In genomic region chr12:57086951-57087688, GRCh38 we compare ENCODE assay signal across 8 cellular contexts. TPM values are rescaled to one million over a fixed set of nuclear protein-coding genes. Genes with fewer than 3 reads are reported as not detected.
DNase-seq lines count a peak whose midpoint lies in the region; ATAC-seq, FAIRE-seq and TF ChIP-seq lines count a peak whose summit lies in the region.

No MANE protein-coding gene starts in this region.

- no peaks in the 10 kb centered on the region for H3K9me3 Mint-ChIP-seq in HFFc6
- H3K9me3 Mint-ChIP-seq in activated CD4-positive, alpha-beta T cell treated with anti-CD3 and anti-CD28 coated beads, Interleukin-2, amount 10 ng/mL, durations not matched to agents 24 days and 14 days: no peaks in the 10 kb centered on the region

- H3K36me3 ChIP-seq in colonic mucosa: no peaks in the 10 kb centered on the region
- peaks cover 1 to 14% of the 10 kb centered on the region in 2 experiments; a peak in 3 of 5 replicates for H3K36me3 ChIP-seq in HepG2 (replicated peaks in 1 of 2; ENCODE audit: control insufficient read depth in 1 of 2, insufficient read depth in 2 of 2, low read length in 2 of 2)

- H4K20me1 ChIP-seq in HepG2 (ENCODE audit: insufficient read depth, low read length): no peaks in the 10 kb centered on the region

- peaks cover 15% of the 10 kb centered on the region for H3K79me2 ChIP-seq in HepG2 (ENCODE audit: insufficient read depth, low read length)

- CTCF ChIA-PET in HepG2 (lab: Yijun Ruan, JAX; ENCODE audit: low intra/inter-chr PET ratio, low total read pairs): interaction anchor here (0.6 kb wide), 1 partner anchor 78 kb away, joined by 3 read pairs; no protein-coding TSS in a partner anchor

- no peaks in the 10 kb centered on the region for H3K9me3 ChIP-seq in colonic mucosa
- H3K9me3 ChIP-seq in HepG2 (ENCODE audit: low read length): no peaks in the 10 kb centered on the region

- no peak for TF ChIP-seq RAD21 in HepG2 (CRISPR knock-in tag; IDR thresholded peaks at IDR 0.05)

- H3K4me3 ChIP-seq in GM08714 (ENCODE audit: low read length) (peak overlapping the region; percentile 77), colonic mucosa (peak overlapping the region; percentile 78), HepG2 (replicated peaks in 1 of 3; ENCODE audit: insufficient read depth in 1 of 3, low read depth in 2 of 3, low read length in 3 of 3) (peak overlapping the region; percentile 64 to 82 (median 70))

- H3K4me1 ChIP-seq in colonic mucosa (peaks cover 4% of the 10 kb centered on the region), HepG2 (ENCODE audit: insufficient read depth, low read length) (peaks cover 28% of the 10 kb centered on the region)

- H3K27me3 Mint-ChIP-seq in HFFc6 (ENCODE audit: insufficient read depth): peaks cover 11% of the 10 kb centered on the region
- no peaks in the 10 kb centered on the region for H3K27me3 Mint-ChIP-seq in activated CD4-positive, alpha-beta T cell treated with anti-CD3 and anti-CD28 coated beads, Interleukin-2, amount 10 ng/mL, durations not matched to agents 24 days and 14 days

- no TSS peak for BruUV-seq in HepG2 (replicated peaks; lab: Mats Ljungman, UMichigan)

- FAIRE-seq in HepG2 (lab: Jason Lieb, UNC): no peak

- H3K4me1 Mint-ChIP-seq in HFFc6 (ENCODE audit: low read depth): peaks cover 47% of the 10 kb centered on the region
- peaks cover 60% of the 10 kb centered on the region for H3K4me1 Mint-ChIP-seq in activated CD4-positive, alpha-beta T cell treated with anti-CD3 and anti-CD28 coated beads, Interleukin-2, amount 10 ng/mL, durations not matched to agents 24 days and 14 days

- peak overlapping the region; percentile 88 for H3K4me3 Mint-ChIP-seq in HFFc6
- H3K4me3 Mint-ChIP-seq in activated CD4-positive, alpha-beta T cell treated with anti-CD3 and anti-CD28 coated beads, Interleukin-2, amount 10 ng/mL, durations not matched to agents 24 days and 14 days: peak overlapping the region; percentile 87

- peak; percentile 10 for ATAC-seq in HepG2

- H3K27ac ChIP-seq in colonic mucosa (peak overlapping the region; percentile 96), HepG2 (ENCODE audit: extremely low read length, insufficient read depth, low read length) (peak overlapping the region; percentile 88)

- H3K27ac Mint-ChIP-seq in HFFc6: peak overlapping the region; percentile 98
- peak overlapping the region; percentile 97 for H3K27ac Mint-ChIP-seq in activated CD4-positive, alpha-beta T cell treated with anti-CD3 and anti-CD28 coated beads, Interleukin-2, amount 10 ng/mL, durations not matched to agents 24 days and 14 days

- TF ChIP-seq POLR2A in HepG2 (IDR thresholded peaks at IDR 0.05; ENCODE audit: insufficient read depth in 1 of 2, low read depth in 2 of 2, low read length in 2 of 2): no peak

- H3K27me3 ChIP-seq in colonic mucosa: no peaks in the 10 kb centered on the region
- H3K27me3 ChIP-seq in HepG2 (ENCODE audit: control insufficient read depth in 1 of 2, insufficient read depth in 2 of 2, low read length in 2 of 2): no peaks in the 10 kb centered on the region; a peak in 1 of 5 replicates

- in situ Hi-C loops in HepG2 (cut with HindIII; ENCODE audit: extremely low pct_ligation_motif_present, low pct_unique_long_range_greater_than_20kb): no loop called here

- TF ChIP-seq CTCF in HFFc6 (IDR thresholded peaks at IDR 0.05): no peak
- TF ChIP-seq CTCF in colonic mucosa (IDR thresholded peaks at IDR 0.05): no peak
- TF ChIP-seq CTCF in HepG2 (CRISPR knock-in tag; IDR thresholded peaks at IDR 0.05): no peak

- H3K4me2 ChIP-seq in HepG2 (ENCODE audit: low read depth, low read length): peak overlapping the region; percentile 90

- TF ChIP-seq EP300 in HepG2 (IDR thresholded peaks at IDR 0.05; ENCODE audit: low read depth in 2 of 2, low read length in 2 of 2) (no peak), HepG2 (CRISPR knock-in tag; IDR thresholded peaks at IDR 0.05; ENCODE audit: borderline replicate concordance) (no peak)

- POLR2A ChIA-PET in HepG2 (lab: Yijun Ruan, JAX): interaction anchor here (0.9 to 5.0 kb wide), 9 partner anchors 8 to 142 kb away, joined by 3 to 184 read pairs (median 5); partner anchors contain the start of genes LRP1, NEMP1, SHMT2 and STAT6

- intact Hi-C loops in activated CD4-positive, alpha-beta T cell treated with anti-CD3 and anti-CD28 coated beads, Interleukin-2, amount 10 ng/mL, durations not matched to agents 24 days and 14 days (cut with micrococcal nuclease): loop anchor here (1.0 to 5.0 kb wide), 3 partner anchors 8 to 450 kb away; partner anchors contain the start of gene PTGES3
- intact Hi-C loops in colonic mucosa (cut with DNase I): no loop called here
- intact Hi-C loops in HepG2 (cut with micrococcal nuclease; ENCODE audit: unreplicated experiment): loop anchor here (1.0 kb wide), 1 partner anchor 9 kb away; the partner anchor contains the start of gene NEMP1

- H3K36me3 Mint-ChIP-seq in HFFc6 (ENCODE audit: low read depth): peaks cover 17% of the 10 kb centered on the region
- H3K36me3 Mint-ChIP-seq in activated CD4-positive, alpha-beta T cell treated with anti-CD3 and anti-CD28 coated beads, Interleukin-2, amount 10 ng/mL, durations not matched to agents 24 days and 14 days (ENCODE audit: low read depth): peaks cover 25% of the 10 kb centered on the region

- peak overlapping the region; percentile 86 to 89 for H3K9ac ChIP-seq in colonic mucosa (ENCODE audit: low read depth in 2 of 2, low read length in 2 of 2)
- H3K9ac ChIP-seq in HepG2 (ENCODE audit: insufficient read depth, low read depth, low read length): peak overlapping the region; percentile 70

- no peak overlapping the region for H2AFZ ChIP-seq in HepG2 (ENCODE audit: low read length)

- DNase-seq in HFFc6 (peak; percentile 72), NCI-H1694 (lab: John Stamatoyannopoulos, UW) (peak; percentile 51), colonic mucosa (peak; percentile 86), HepG2 (ENCODE audit: low spot score) (no peak), GM19240 (ENCODE audit: insufficient read length, low spot score) (no peak)
- DNase-seq in activated CD4-positive, alpha-beta T cell treated with anti-CD3 and anti-CD28 coated beads, Interleukin-2, amount 10 ng/mL, durations not matched to agents 24 days and 14 days: peak; percentile 94
- peak; percentile 90 for DNase-seq in stimulated activated CD4-positive, alpha-beta T cell treated with anti-CD3 and anti-CD28 coated beads, Interleukin-2, amount 100 ng/mL, for 48 hours

- 2% methylated on average over 23 of the region's 54 CpGs for WGBS in HepG2 (ENCODE audit: low lambda C conversion rate)

RNA-seq across cellular contexts. Expression of gene NAB2, which starts 1.8 kb away (rescaled TPM):
- 10 to 100 TPM; 37.9 to 48.1 (median 44.8) TPM for total RNA-seq in HFFc6 (2021; fragmentation: NEBNext Ultra II Directional; extraction: Animal tissue kit (Norgen Biotek cat#: 25700))
- total RNA-seq in activated CD4-positive, alpha-beta T cell treated with anti-CD3 and anti-CD28 coated beads, Interleukin-2, amount 10 ng/mL, durations not matched to agents 24 days and 14 days: 70.5 and 76.7 TPM in 2 replicates
- 1 to 10 TPM; 4.8 to 7.0 TPM for total RNA-seq in colonic mucosa
- total RNA-seq in HepG2 (2016; rRNA removed; fragmentation: Illumina TruSeq; extraction: Trizol): 11.0 and 11.7 TPM in 2 replicates
- total RNA-seq in HepG2 (2016; cell fraction: cytosol; rRNA removed; fragmentation: Illumina TruSeq; extraction: Trizol; ENCODE audit: low read depth): 3.0 and 3.6 TPM in 2 replicates
- total RNA-seq in HepG2 (2016; cell fraction: insoluble cytoplasmic fraction; rRNA removed; fragmentation: Illumina TruSeq; extraction: Trizol): 11.0 and 11.7 TPM in 2 replicates
- total RNA-seq in HepG2 (2016; cell fraction: membrane; rRNA removed; fragmentation: Illumina TruSeq; extraction: Trizol): 6.6 and 6.9 TPM in 2 replicates
- total RNA-seq in HepG2 (2016; cell fraction: nucleus; rRNA removed; fragmentation: Illumina TruSeq; extraction: Trizol): 5.9 and 6.3 TPM in 2 replicates
- polyA plus RNA-seq in HepG2 (2011; rRNA removed): 12.9 and 17.5 TPM in 2 replicates
- polyA plus RNA-seq in HepG2 (2011; cell fraction: cytosol; rRNA removed): 11.8 and 13.8 TPM in 2 replicates
- polyA plus RNA-seq in HepG2 (2011; cell fraction: nucleus; rRNA removed): 15.3 and 15.9 TPM in 2 replicates
- polyA plus RNA-seq in HepG2 (2012): 8.1 and 11.0 TPM in 2 replicates
- polyA plus RNA-seq in HepG2 (2016; cell fraction: cytosol; fragmentation: Illumina TruSeq; extraction: Trizol; ENCODE audit: low read depth): 1.9 and 2.1 TPM in 2 replicates
- polyA plus RNA-seq in HepG2 (2016; cell fraction: insoluble cytoplasmic fraction; fragmentation: Illumina TruSeq; extraction: Trizol; ENCODE audit: low read depth): 11.1 and 11.2 TPM in 2 replicates
- polyA plus RNA-seq in HepG2 (2016; cell fraction: membrane; fragmentation: Illumina TruSeq; extraction: Trizol; ENCODE audit: low read depth): 4.3 and 4.7 TPM in 2 replicates
- polyA plus RNA-seq in HepG2 (2016; cell fraction: nucleus; fragmentation: Illumina TruSeq; extraction: Trizol; ENCODE audit: insufficient read depth, low read depth): 14.2 and 14.8 TPM in 2 replicates
- 19.1 and 23.7 TPM in 2 replicates for polyA minus RNA-seq in HepG2 (2011; rRNA and poly(A)+ RNA removed; ENCODE audit: low replicate concordance)
- 9.8 and 9.9 TPM in 2 replicates for polyA minus RNA-seq in HepG2 (2011; cell fraction: cytosol; rRNA and poly(A)+ RNA removed)
- polyA minus RNA-seq in HepG2 (2011; cell fraction: nucleus; rRNA and poly(A)+ RNA removed): 5.2 and 7.7 TPM in 2 replicates

RNA-seq across cellular contexts. Expression of gene NEMP1, which starts 8.5 kb away (rescaled TPM):
- 10 to 100 TPM; 13.0 to 22.1 (median 20.7) TPM for total RNA-seq in HFFc6 (2021; fragmentation: NEBNext Ultra II Directional; extraction: Animal tissue kit (Norgen Biotek cat#: 25700))
- 77.0 and 80.6 TPM in 2 replicates for total RNA-seq in activated CD4-positive, alpha-beta T cell treated with anti-CD3 and anti-CD28 coated beads, Interleukin-2, amount 10 ng/mL, durations not matched to agents 24 days and 14 days
- 10 to 100 TPM in 1 of 2 donors, 1 to 10 TPM in 1; 7.3 to 21.1 TPM for total RNA-seq in colonic mucosa
- 8.3 and 12.9 TPM in 2 replicates for total RNA-seq in HepG2 (2016; rRNA removed; fragmentation: Illumina TruSeq; extraction: Trizol)
- 1.1 and 1.5 TPM in 2 replicates for total RNA-seq in HepG2 (2016; cell fraction: cytosol; rRNA removed; fragmentation: Illumina TruSeq; extraction: Trizol; ENCODE audit: low read depth)
- 8.4 and 12.6 TPM in 2 replicates for total RNA-seq in HepG2 (2016; cell fraction: insoluble cytoplasmic fraction; rRNA removed; fragmentation: Illumina TruSeq; extraction: Trizol)
- 3.9 and 4.4 TPM in 2 replicates for total RNA-seq in HepG2 (2016; cell fraction: membrane; rRNA removed; fragmentation: Illumina TruSeq; extraction: Trizol)
- total RNA-seq in HepG2 (2016; cell fraction: nucleus; rRNA removed; fragmentation: Illumina TruSeq; extraction: Trizol): 18.4 and 20.1 TPM in 2 replicates
- 7.4 and 11.4 TPM in 2 replicates for polyA plus RNA-seq in HepG2 (2011; rRNA removed)
- 4.1 and 4.8 TPM in 2 replicates for polyA plus RNA-seq in HepG2 (2011; cell fraction: cytosol; rRNA removed)
- 14.3 and 15.1 TPM in 2 replicates for polyA plus RNA-seq in HepG2 (2011; cell fraction: nucleus; rRNA removed)
- polyA plus RNA-seq in HepG2 (2012): 4.5 and 6.4 TPM in 2 replicates
- polyA plus RNA-seq in HepG2 (2016; cell fraction: cytosol; fragmentation: Illumina TruSeq; extraction: Trizol; ENCODE audit: low read depth): 0.51 and 0.62 TPM in 2 replicates
- polyA plus RNA-seq in HepG2 (2016; cell fraction: insoluble cytoplasmic fraction; fragmentation: Illumina TruSeq; extraction: Trizol; ENCODE audit: low read depth): 5.7 and 6.0 TPM in 2 replicates
- 1.6 and 1.9 TPM in 2 replicates for polyA plus RNA-seq in HepG2 (2016; cell fraction: membrane; fragmentation: Illumina TruSeq; extraction: Trizol; ENCODE audit: low read depth)
- 24.7 and 25.8 TPM in 2 replicates for polyA plus RNA-seq in HepG2 (2016; cell fraction: nucleus; fragmentation: Illumina TruSeq; extraction: Trizol; ENCODE audit: insufficient read depth, low read depth)
- polyA minus RNA-seq in HepG2 (2011; rRNA and poly(A)+ RNA removed; ENCODE audit: low replicate concordance): 11.6 and 44.1 TPM in 2 replicates
- 3.4 and 5.6 TPM in 2 replicates for polyA minus RNA-seq in HepG2 (2011; cell fraction: cytosol; rRNA and poly(A)+ RNA removed)
- 11.1 and 11.2 TPM in 2 replicates for polyA minus RNA-seq in HepG2 (2011; cell fraction: nucleus; rRNA and poly(A)+ RNA removed)

RNA-seq across cellular contexts. Expression of gene STAT6, which starts 24.0 kb away (rescaled TPM):
- 100 to 1,000 TPM in 1 of 6 experiments, 10 to 100 TPM in 5; 83.7 to 102 (median 93.5) TPM for total RNA-seq in HFFc6 (2021; fragmentation: NEBNext Ultra II Directional; extraction: Animal tissue kit (Norgen Biotek cat#: 25700))
- total RNA-seq in activated CD4-positive, alpha-beta T cell treated with anti-CD3 and anti-CD28 coated beads, Interleukin-2, amount 10 ng/mL, durations not matched to agents 24 days and 14 days: 304 and 319 TPM in 2 replicates
- total RNA-seq in colonic mucosa: 100 to 1,000 TPM; 161 to 181 TPM
- 19.4 and 28.0 TPM in 2 replicates for total RNA-seq in HepG2 (2016; rRNA removed; fragmentation: Illumina TruSeq; extraction: Trizol)
- total RNA-seq in HepG2 (2016; cell fraction: cytosol; rRNA removed; fragmentation: Illumina TruSeq; extraction: Trizol; ENCODE audit: low read depth): 6.8 and 8.2 TPM in 2 replicates
- total RNA-seq in HepG2 (2016; cell fraction: insoluble cytoplasmic fraction; rRNA removed; fragmentation: Illumina TruSeq; extraction: Trizol): 16.5 and 28.8 TPM in 2 replicates
- 12.1 and 12.8 TPM in 2 replicates for total RNA-seq in HepG2 (2016; cell fraction: membrane; rRNA removed; fragmentation: Illumina TruSeq; extraction: Trizol)
- total RNA-seq in HepG2 (2016; cell fraction: nucleus; rRNA removed; fragmentation: Illumina TruSeq; extraction: Trizol): 25.5 and 33.3 TPM in 2 replicates
- 62.2 and 68.7 TPM in 2 replicates for polyA plus RNA-seq in HepG2 (2011; rRNA removed)
- polyA plus RNA-seq in HepG2 (2011; cell fraction: cytosol; rRNA removed): 28.2 and 38.4 TPM in 2 replicates
- polyA plus RNA-seq in HepG2 (2011; cell fraction: nucleus; rRNA removed): 203 and 258 TPM in 2 replicates
- polyA plus RNA-seq in HepG2 (2012): 33.9 and 37.3 TPM in 2 replicates
- 3.4 and 3.9 TPM in 2 replicates for polyA plus RNA-seq in HepG2 (2016; cell fraction: cytosol; fragmentation: Illumina TruSeq; extraction: Trizol; ENCODE audit: low read depth)
- polyA plus RNA-seq in HepG2 (2016; cell fraction: insoluble cytoplasmic fraction; fragmentation: Illumina TruSeq; extraction: Trizol; ENCODE audit: low read depth): 16.5 and 19.0 TPM in 2 replicates
- 8.0 and 8.1 TPM in 2 replicates for polyA plus RNA-seq in HepG2 (2016; cell fraction: membrane; fragmentation: Illumina TruSeq; extraction: Trizol; ENCODE audit: low read depth)
- 87.2 and 88.4 TPM in 2 replicates for polyA plus RNA-seq in HepG2 (2016; cell fraction: nucleus; fragmentation: Illumina TruSeq; extraction: Trizol; ENCODE audit: insufficient read depth, low read depth)
- 65.8 and 169 TPM in 2 replicates for polyA minus RNA-seq in HepG2 (2011; rRNA and poly(A)+ RNA removed; ENCODE audit: low replicate concordance)
- polyA minus RNA-seq in HepG2 (2011; cell fraction: cytosol; rRNA and poly(A)+ RNA removed): 16.4 and 22.5 TPM in 2 replicates
- 34.6 and 43.3 TPM in 2 replicates for polyA minus RNA-seq in HepG2 (2011; cell fraction: nucleus; rRNA and poly(A)+ RNA removed)

RNA-seq across cellular contexts. Expression of gene MYO1A, which starts 37.2 kb away (rescaled TPM):
- under 1 TPM in 1 of 6 experiments, not detected in 5; 0.23 TPM for total RNA-seq in HFFc6 (2021; fragmentation: NEBNext Ultra II Directional; extraction: Animal tissue kit (Norgen Biotek cat#: 25700))
- total RNA-seq in activated CD4-positive, alpha-beta T cell treated with anti-CD3 and anti-CD28 coated beads, Interleukin-2, amount 10 ng/mL, durations not matched to agents 24 days and 14 days: 1.7 TPM in 2 replicates
- 100 to 1,000 TPM; 261 to 273 TPM for total RNA-seq in colonic mucosa
- 5.3 TPM in 2 replicates for total RNA-seq in HepG2 (2016; rRNA removed; fragmentation: Illumina TruSeq; extraction: Trizol)
- 0.61 and 0.62 TPM in 2 replicates for total RNA-seq in HepG2 (2016; cell fraction: cytosol; rRNA removed; fragmentation: Illumina TruSeq; extraction: Trizol; ENCODE audit: low read depth)
- 2.6 and 4.1 TPM in 2 replicates for total RNA-seq in HepG2 (2016; cell fraction: insoluble cytoplasmic fraction; rRNA removed; fragmentation: Illumina TruSeq; extraction: Trizol)
- total RNA-seq in HepG2 (2016; cell fraction: membrane; rRNA removed; fragmentation: Illumina TruSeq; extraction: Trizol): 0.69 and 0.71 TPM in 2 replicates
- total RNA-seq in HepG2 (2016; cell fraction: nucleus; rRNA removed; fragmentation: Illumina TruSeq; extraction: Trizol): 2.9 and 4.9 TPM in 2 replicates
- polyA plus RNA-seq in HepG2 (2011; rRNA removed): 6.0 and 10.6 TPM in 2 replicates
- 2.8 and 3.1 TPM in 2 replicates for polyA plus RNA-seq in HepG2 (2011; cell fraction: cytosol; rRNA removed)
- polyA plus RNA-seq in HepG2 (2011; cell fraction: nucleus; rRNA removed): 26.7 and 34.0 TPM in 2 replicates
- 6.9 and 13.6 TPM in 2 replicates for polyA plus RNA-seq in HepG2 (2012)
- 0.20 and 0.40 TPM in 2 replicates for polyA plus RNA-seq in HepG2 (2016; cell fraction: cytosol; fragmentation: Illumina TruSeq; extraction: Trizol; ENCODE audit: low read depth)
- polyA plus RNA-seq in HepG2 (2016; cell fraction: insoluble cytoplasmic fraction; fragmentation: Illumina TruSeq; extraction: Trizol; ENCODE audit: low read depth): 2.6 TPM in 2 replicates
- polyA plus RNA-seq in HepG2 (2016; cell fraction: membrane; fragmentation: Illumina TruSeq; extraction: Trizol; ENCODE audit: low read depth): 0.34 and 1.5 TPM in 2 replicates
- 7.9 and 10.3 TPM in 2 replicates for polyA plus RNA-seq in HepG2 (2016; cell fraction: nucleus; fragmentation: Illumina TruSeq; extraction: Trizol; ENCODE audit: insufficient read depth, low read depth)
- 0.28 and 14.9 TPM in 2 replicates for polyA minus RNA-seq in HepG2 (2011; rRNA and poly(A)+ RNA removed; ENCODE audit: low replicate concordance)
- polyA minus RNA-seq in HepG2 (2011; cell fraction: cytosol; rRNA and poly(A)+ RNA removed): 2.3 and 3.9 TPM in 2 replicates
- 11.2 and 13.8 TPM in 2 replicates for polyA minus RNA-seq in HepG2 (2011; cell fraction: nucleus; rRNA and poly(A)+ RNA removed)

RNA-seq across cellular contexts. Expression of gene LRP1, which starts 41.2 kb away (rescaled TPM):
- total RNA-seq in HFFc6 (2021; fragmentation: NEBNext Ultra II Directional; extraction: Animal tissue kit (Norgen Biotek cat#: 25700)): 100 to 1,000 TPM; 187 to 332 (median 201) TPM
- 0.28 and 0.93 TPM in 2 replicates for total RNA-seq in activated CD4-positive, alpha-beta T cell treated with anti-CD3 and anti-CD28 coated beads, Interleukin-2, amount 10 ng/mL, durations not matched to agents 24 days and 14 days
- total RNA-seq in colonic mucosa (100 to 1,000 TPM; 107 to 123 TPM), HepG2 (2016; rRNA removed; fragmentation: Illumina TruSeq; extraction: Trizol) (14.7 and 16.5 TPM in 2 replicates)
- total RNA-seq in HepG2 (2016; cell fraction: cytosol; rRNA removed; fragmentation: Illumina TruSeq; extraction: Trizol; ENCODE audit: low read depth): 7.0 and 7.1 TPM in 2 replicates
- 12.6 and 13.0 TPM in 2 replicates for total RNA-seq in HepG2 (2016; cell fraction: insoluble cytoplasmic fraction; rRNA removed; fragmentation: Illumina TruSeq; extraction: Trizol)
- total RNA-seq in HepG2 (2016; cell fraction: membrane; rRNA removed; fragmentation: Illumina TruSeq; extraction: Trizol): 9.7 and 10.2 TPM in 2 replicates
- total RNA-seq in HepG2 (2016; cell fraction: nucleus; rRNA removed; fragmentation: Illumina TruSeq; extraction: Trizol): 47.7 and 58.7 TPM in 2 replicates
- 30.8 and 33.6 TPM in 2 replicates for polyA plus RNA-seq in HepG2 (2011; rRNA removed)
- 30.4 and 39.0 TPM in 2 replicates for polyA plus RNA-seq in HepG2 (2011; cell fraction: cytosol; rRNA removed)
- polyA plus RNA-seq in HepG2 (2011; cell fraction: nucleus; rRNA removed): 188 and 243 TPM in 2 replicates
- 92.4 and 98.3 TPM in 2 replicates for polyA plus RNA-seq in HepG2 (2012)
- 2.5 TPM in 2 replicates for polyA plus RNA-seq in HepG2 (2016; cell fraction: cytosol; fragmentation: Illumina TruSeq; extraction: Trizol; ENCODE audit: low read depth)
- 11.6 and 18.1 TPM in 2 replicates for polyA plus RNA-seq in HepG2 (2016; cell fraction: insoluble cytoplasmic fraction; fragmentation: Illumina TruSeq; extraction: Trizol; ENCODE audit: low read depth)
- polyA plus RNA-seq in HepG2 (2016; cell fraction: membrane; fragmentation: Illumina TruSeq; extraction: Trizol; ENCODE audit: low read depth): 4.9 TPM in 2 replicates
- polyA plus RNA-seq in HepG2 (2016; cell fraction: nucleus; fragmentation: Illumina TruSeq; extraction: Trizol; ENCODE audit: insufficient read depth, low read depth): 95.2 and 99.3 TPM in 2 replicates
- polyA minus RNA-seq in HepG2 (2011; rRNA and poly(A)+ RNA removed; ENCODE audit: low replicate concordance): 6.6 and 218 TPM in 2 replicates
- 92.2 and 104 TPM in 2 replicates for polyA minus RNA-seq in HepG2 (2011; cell fraction: cytosol; rRNA and poly(A)+ RNA removed)
- polyA minus RNA-seq in HepG2 (2011; cell fraction: nucleus; rRNA and poly(A)+ RNA removed): 85.0 and 102 TPM in 2 replicates

Comparison
In these comparisons a context has a peak if more than half of its experiments do, and no peak if none do; other contexts are left out.
1. DNase-seq: peak in HFFc6 (single experiment), NCI-H1694 (single experiment), activated CD4-positive, alpha-beta T cell treated with anti-CD3 and anti-CD28 coated beads, Interleukin-2, amount 10 ng/mL, durations not matched to agents 24 days and 14 days (single experiment), colonic mucosa (single experiment) and stimulated activated CD4-positive, alpha-beta T cell treated with anti-CD3 and anti-CD28 coated beads, Interleukin-2, amount 100 ng/mL, for 48 hours (2 of 2); none in HepG2 (single experiment) and GM19240 (single experiment).
2. Peak in every context shown above with its lines, with median percentiles within 50 percentile points of each other: H3K4me3 ChIP-seq.